In genomic region chr16:57689772-57690558, GRCh38 we compare ENCODE assay signal across 8 cellular contexts. TPM values are rescaled to one million over a fixed set of nuclear protein-coding genes. Genes with fewer than 3 reads are reported as not detected.
DNase-seq lines count a peak whose midpoint lies in the region; ATAC-seq and FAIRE-seq lines count a peak whose summit lies in the region.

No MANE protein-coding gene starts in this region.

- no peaks in the 10 kb centered on the region for H3K36me3 Mint-ChIP-seq in activated T-helper 2 cell treated with anti-CD3 and anti-CD28 coated beads, Interferon-gamma antibody, Interleukin-2, Interleukin-4, amounts not matched to agents 10 μg/mL and 5 μg/mL and 100 μg/mL, durations not matched to agents 14 hours and 24 hours and 36 hours (ENCODE audit: low read depth)

- peaks cover 8% of the 10 kb centered on the region for H3K27me3 Mint-ChIP-seq in activated T-helper 2 cell treated with anti-CD3 and anti-CD28 coated beads, Interferon-gamma antibody, Interleukin-2, Interleukin-4, amounts not matched to agents 10 μg/mL and 5 μg/mL and 100 μg/mL, durations not matched to agents 14 hours and 24 hours and 36 hours (ENCODE audit: low read depth)

- H3K9me3 Mint-ChIP-seq in activated T-helper 2 cell treated with anti-CD3 and anti-CD28 coated beads, Interferon-gamma antibody, Interleukin-2, Interleukin-4, amounts not matched to agents 10 μg/mL and 5 μg/mL and 100 μg/mL, durations not matched to agents 14 hours and 24 hours and 36 hours = no peaks in the 10 kb centered on the region

- no peak overlapping the region for H3K4me3 Mint-ChIP-seq in activated T-helper 2 cell treated with anti-CD3 and anti-CD28 coated beads, Interferon-gamma antibody, Interleukin-2, Interleukin-4, amounts not matched to agents 10 μg/mL and 5 μg/mL and 100 μg/mL, durations not matched to agents 14 hours and 24 hours and 36 hours (ENCODE audit: low read depth)

- peak overlapping the region; percentile 89 for H3K4me2 ChIP-seq in BLaER1

- peak; percentile 87 for FAIRE-seq in GM19239 (lab: Jason Lieb, UNC)

- no peak overlapping the region for H3K27ac Mint-ChIP-seq in activated T-helper 2 cell treated with anti-CD3 and anti-CD28 coated beads, Interferon-gamma antibody, Interleukin-2, Interleukin-4, amounts not matched to agents 10 μg/mL and 5 μg/mL and 100 μg/mL, durations not matched to agents 14 hours and 24 hours and 36 hours

- peak overlapping the region; percentile 74 for H3K9ac ChIP-seq in BLaER1

- peak overlapping the region; percentile 24; the same call in 1 of the 2 replicates for H3K4me3 ChIP-seq in BLaER1

- no peak for ATAC-seq in HG02798 (IDR thresholded peaks at IDR 0.05; ENCODE audit: poor library complexity, unreplicated experiment)

- intact Hi-C loops in activated T-helper 2 cell treated with anti-CD3 and anti-CD28 coated beads, Interferon-gamma antibody, Interleukin-2, Interleukin-4, amounts not matched to agents 10 μg/mL and 5 μg/mL and 100 μg/mL, durations not matched to agents 14 hours and 24 hours and 36 hours (cut with micrococcal nuclease) = loop anchor here (5.0 kb wide), 1 partner anchor 32 kb away; no protein-coding TSS in a partner anchor

- peak; percentile 46 for DNase-seq in GM19239 (ENCODE audit: insufficient read length, low spot score)
- DNase-seq in HUDEP-2 (lab: John Stamatoyannopoulos, UW; ENCODE audit: unreplicated experiment in 76 of 76) = peak in 74 of 76 experiments; percentile 25 to 92 (median 66)
- DNase-seq in activated T-helper 2 cell treated with anti-CD3 and anti-CD28 coated beads, Interferon-gamma antibody, Interleukin-2, Interleukin-4, amounts not matched to agents 10 μg/mL and 5 μg/mL and 100 μg/mL, durations not matched to agents 14 hours and 24 hours and 36 hours (ENCODE audit: low spot score) = peak; percentile 37
- peak in 2 of 3 experiments; percentile 6 to 14 for DNase-seq in stimulated activated CD4-positive, alpha-beta T cell treated with anti-CD3 and anti-CD28 coated beads, TNF-alpha, amount 100 ng/mL, for 24 hours (ENCODE audit: low read depth in 3 of 3)
- no peak for DNase-seq in hypothalamus (lab: John Stamatoyannopoulos, UW)
- DNase-seq in NCI-H748 (lab: John Stamatoyannopoulos, UW; ENCODE audit: unreplicated experiment) = no peak

- no peaks in the 10 kb centered on the region for H3K27me3 ChIP-seq in BLaER1

- H3K4me1 Mint-ChIP-seq in activated T-helper 2 cell treated with anti-CD3 and anti-CD28 coated beads, Interferon-gamma antibody, Interleukin-2, Interleukin-4, amounts not matched to agents 10 μg/mL and 5 μg/mL and 100 μg/mL, durations not matched to agents 14 hours and 24 hours and 36 hours (ENCODE audit: low read depth) = peaks cover 21% of the 10 kb centered on the region

- peaks cover 77% of the 10 kb centered on the region for H3K4me1 ChIP-seq in BLaER1

- no peaks in the 10 kb centered on the region for H3K36me3 ChIP-seq in BLaER1

- no peaks in the 10 kb centered on the region for H3K9me3 ChIP-seq in BLaER1

- peak overlapping the region; percentile 89 for H3K27ac ChIP-seq in BLaER1

- no peaks in the 10 kb centered on the region for H4K20me1 ChIP-seq in BLaER1

RNA-seq across cellular contexts. Expression of gene DRC7, which starts 4.6 kb away (rescaled TPM):
- not detected in 2 replicates for total RNA-seq in activated T-helper 2 cell treated with anti-CD3 and anti-CD28 coated beads, Interferon-gamma antibody, Interleukin-2, Interleukin-4, amounts not matched to agents 10 μg/mL and 5 μg/mL and 100 μg/mL, durations not matched to agents 14 hours and 24 hours and 36 hours

RNA-seq across cellular contexts. Expression of gene ADGRG3, which starts 21.9 kb away (rescaled TPM):
- total RNA-seq in activated T-helper 2 cell treated with anti-CD3 and anti-CD28 coated beads, Interferon-gamma antibody, Interleukin-2, Interleukin-4, amounts not matched to agents 10 μg/mL and 5 μg/mL and 100 μg/mL, durations not matched to agents 14 hours and 24 hours and 36 hours = not detected in 2 replicates

RNA-seq across cellular contexts. Expression of gene KATNB1, which starts 45.6 kb away (rescaled TPM):
- total RNA-seq in activated T-helper 2 cell treated with anti-CD3 and anti-CD28 coated beads, Interferon-gamma antibody, Interleukin-2, Interleukin-4, amounts not matched to agents 10 μg/mL and 5 μg/mL and 100 μg/mL, durations not matched to agents 14 hours and 24 hours and 36 hours = 34.1 and 35.4 TPM in 2 replicates

Comparison
In these comparisons a context has a peak if more than half of its experiments do, and no peak if none do; other contexts are left out.
1. DNase-seq: peak in GM19239 (single experiment), HUDEP-2 (74 of 76), activated T-helper 2 cell treated with anti-CD3 and anti-CD28 coated beads, Interferon-gamma antibody, Interleukin-2, Interleukin-4, amounts not matched to agents 10 μg/mL and 5 μg/mL and 100 μg/mL, durations not matched to agents 14 hours and 24 hours and 36 hours (single experiment) and stimulated activated CD4-positive, alpha-beta T cell treated with anti-CD3 and anti-CD28 coated beads, TNF-alpha, amount 100 ng/mL, for 24 hours (2 of 3); none in hypothalamus (0 of 51) and NCI-H748 (single experiment).